In the genomic region with DNA sequence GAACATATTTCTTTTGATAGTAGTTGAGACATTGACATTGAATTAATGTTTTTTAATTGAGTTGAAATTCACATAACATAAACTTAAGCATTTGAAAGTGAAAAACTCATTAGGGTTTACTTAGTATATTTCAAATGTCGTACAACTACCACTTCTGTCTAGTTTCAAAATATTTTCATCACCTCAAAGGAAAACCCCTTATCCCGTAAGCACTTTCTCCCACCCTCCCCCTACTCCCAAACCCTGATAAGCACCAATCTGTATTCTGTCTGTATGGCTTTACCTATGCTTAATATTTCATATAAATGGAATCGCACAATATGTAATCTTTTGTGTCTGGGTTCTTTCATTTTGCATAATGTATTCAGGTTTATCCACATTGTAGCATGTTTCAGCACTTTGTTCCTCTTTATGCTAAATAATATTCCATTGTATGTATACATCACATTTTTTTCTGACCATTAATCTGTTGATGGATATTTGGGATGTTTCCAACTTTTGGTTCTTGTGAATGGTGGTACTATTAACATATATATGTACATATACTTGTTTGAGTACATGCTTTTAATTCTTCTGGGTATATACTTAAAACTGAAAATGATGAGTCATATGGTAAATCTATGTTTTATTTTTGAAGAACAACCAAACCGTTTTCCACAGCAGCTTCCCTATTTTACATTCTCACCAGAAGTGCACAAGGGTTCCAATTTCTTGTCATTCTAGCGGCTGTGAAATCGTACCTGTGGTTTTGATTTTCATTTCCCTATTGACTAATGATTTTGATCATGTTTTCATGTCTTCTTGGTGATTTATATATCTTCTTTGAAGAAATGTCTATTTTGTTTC, we compare ENCODE assay signal across 1 cellular context.
TF ChIP-seq lines count a peak whose summit lies in the region.

No MANE protein-coding gene starts in this region.

TF ChIP-seq in GM12878, 131 proteins besides CTCF, POLR2A, EP300 and RAD21 (continued from another document):
- peak; percentile 89 for TF ChIP-seq JUNB (IDR thresholded peaks at IDR 0.05)
- TF ChIP-seq HDGF (IDR thresholded peaks at IDR 0.05) = no peak
- peak; percentile 93 for TF ChIP-seq DPF2 (IDR thresholded peaks at IDR 0.05)
- TF ChIP-seq ZBTB33 (IDR thresholded peaks at IDR 0.05) = no peak
- peak; percentile 84 for TF ChIP-seq MEF2B (IDR thresholded peaks at IDR 0.05; ENCODE audit: partially characterized antibody, poor library complexity, severe bottlenecking)
- TF ChIP-seq ASH2L (IDR thresholded peaks at IDR 0.05; ENCODE audit: borderline replicate concordance, low read depth) = no peak
- peak; percentile 71 for TF ChIP-seq CREM (IDR thresholded peaks at IDR 0.05; ENCODE audit: low read depth)
- TF ChIP-seq POLR2AphosphoS2 (IDR thresholded peaks at IDR 0.05; ENCODE audit: low read depth, low read length) = no peak
- peak; percentile 83 for TF ChIP-seq SPI1 (IDR thresholded peaks at IDR 0.05; ENCODE audit: borderline replicate concordance, insufficient read depth, low read depth, low read length)
- TF ChIP-seq ZNF622 (IDR thresholded peaks at IDR 0.05) = no peak
- TF ChIP-seq, protein P1, sequence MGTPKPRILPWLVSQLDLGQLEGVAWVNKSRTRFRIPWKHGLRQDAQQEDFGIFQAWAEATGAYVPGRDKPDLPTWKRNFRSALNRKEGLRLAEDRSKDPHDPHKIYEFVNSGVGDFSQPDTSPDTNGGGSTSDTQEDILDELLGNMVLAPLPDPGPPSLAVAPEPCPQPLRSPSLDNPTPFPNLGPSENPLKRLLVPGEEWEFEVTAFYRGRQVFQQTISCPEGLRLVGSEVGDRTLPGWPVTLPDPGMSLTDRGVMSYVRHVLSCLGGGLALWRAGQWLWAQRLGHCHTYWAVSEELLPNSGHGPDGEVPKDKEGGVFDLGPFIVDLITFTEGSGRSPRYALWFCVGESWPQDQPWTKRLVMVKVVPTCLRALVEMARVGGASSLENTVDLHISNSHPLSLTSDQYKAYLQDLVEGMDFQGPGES (IDR thresholded peaks at IDR 0.05) = no peak
- peak in 1 of 2 experiments; percentile 80; a peak in 2 of 4 replicates for TF ChIP-seq ETV6 (conservative IDR thresholded peaks at IDR 0.05 in 1 of 2, IDR thresholded peaks at IDR 0.05 in 1 of 2; ENCODE audit: borderline replicate concordance in 1 of 2, low read depth in 1 of 2)
- peak; percentile 59; the same call in 1 of the 2 replicates for TF ChIP-seq MLLT1 (IDR thresholded peaks at IDR 0.05)
- peak; percentile 94 for TF ChIP-seq RELB (IDR thresholded peaks at IDR 0.05; ENCODE audit: low read depth)
- no peak for TF ChIP-seq POLR2AphosphoS5 (IDR thresholded peaks at IDR 0.05; ENCODE audit: low read length)
- TF ChIP-seq CEBPB (IDR thresholded peaks at IDR 0.05; ENCODE audit: borderline replicate concordance in 1 of 2, low read depth in 2 of 2, low read length in 2 of 2) = peak in 1 of 2 experiments; percentile 62; a peak in 1 of 4 replicates
- no peak for TF ChIP-seq SREBF2 (IDR thresholded peaks at IDR 0.05; ENCODE audit: low read length)
- no peak for TF ChIP-seq SIN3A (IDR thresholded peaks at IDR 0.05; ENCODE audit: low read depth, low read length)
- TF ChIP-seq ESRRA (IDR thresholded peaks at IDR 0.05; ENCODE audit: low read length) = no peak
- TF ChIP-seq, protein P2, sequence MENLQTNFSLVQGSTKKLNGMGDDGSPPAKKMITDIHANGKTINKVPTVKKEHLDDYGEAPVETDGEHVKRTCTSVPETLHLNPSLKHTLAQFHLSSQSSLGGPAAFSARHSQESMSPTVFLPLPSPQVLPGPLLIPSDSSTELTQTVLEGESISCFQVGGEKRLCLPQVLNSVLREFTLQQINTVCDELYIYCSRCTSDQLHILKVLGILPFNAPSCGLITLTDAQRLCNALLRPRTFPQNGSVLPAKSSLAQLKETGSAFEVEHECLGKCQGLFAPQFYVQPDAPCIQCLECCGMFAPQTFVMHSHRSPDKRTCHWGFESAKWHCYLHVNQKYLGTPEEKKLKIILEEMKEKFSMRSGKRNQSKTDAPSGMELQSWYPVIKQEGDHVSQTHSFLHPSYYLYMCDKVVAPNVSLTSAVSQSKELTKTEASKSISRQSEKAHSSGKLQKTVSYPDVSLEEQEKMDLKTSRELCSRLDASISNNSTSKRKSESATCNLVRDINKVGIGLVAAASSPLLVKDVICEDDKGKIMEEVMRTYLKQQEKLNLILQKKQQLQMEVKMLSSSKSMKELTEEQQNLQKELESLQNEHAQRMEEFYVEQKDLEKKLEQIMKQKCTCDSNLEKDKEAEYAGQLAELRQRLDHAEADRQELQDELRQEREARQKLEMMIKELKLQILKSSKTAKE (IDR thresholded peaks at IDR 0.05; ENCODE audit: low read depth, poor library complexity, severe bottlenecking) = peak; percentile 86
- peak; percentile 51; the same call in 1 of the 2 replicates for TF ChIP-seq MYB (IDR thresholded peaks at IDR 0.05; ENCODE audit: borderline replicate concordance, low read depth, low read length)
- TF ChIP-seq SUZ12 (IDR thresholded peaks at IDR 0.05; ENCODE audit: unreplicated experiment) = no peak
- peak; percentile 63; the same call in 1 of the 2 replicates for TF ChIP-seq CBFB (IDR thresholded peaks at IDR 0.05; ENCODE audit: low read depth)
- peak; percentile 34; the same call in 1 of the 2 replicates for TF ChIP-seq CREB1 (IDR thresholded peaks at IDR 0.05; ENCODE audit: low read depth)
- no peak for TF ChIP-seq WRNIP1 (IDR thresholded peaks at IDR 0.05; ENCODE audit: borderline replicate concordance, low read depth, low read length)
